16 cellular contexts compared by ENCODE assay signal in genomic region chr6:16336056-16336810, GRCh38.
DNase-seq lines count a peak whose midpoint lies in the region; ATAC-seq and TF ChIP-seq lines count a peak whose summit lies in the region.
"Had no signal": no experiment of that assay in that cellular context is flagged by ENCODE, and none has a peak within 500 bp of the region (broad histone marks: within the 10 kb centered on the region; RNA-seq: fewer than 3 reads in every experiment).

No MANE protein-coding gene starts in this region.

- TF ChIP-seq CTCF in GM12873 (IDR thresholded peaks at IDR 0.05; ENCODE audit: insufficient read depth, low read depth, low read length, missing control alignments), result peak; percentile 33
- TF ChIP-seq CTCF in RWPE1 (conservative IDR thresholded peaks at IDR 0.05; ENCODE audit: low read depth), result no peak

- CTCF ChIA-PET in RWPE1 (lab: Yijun Ruan, JAX), result interaction anchor here (0.6 to 0.9 kb wide), 3 partner anchors 19 to 628 kb away, joined by 3 to 4 read pairs (median 3); no protein-coding TSS in a partner anchor

- ATAC-seq in esophagus mucosa (peak; percentile 32), sciatic nerve (no peak), GM19467 (IDR thresholded peaks at IDR 0.05; ENCODE audit: unreplicated experiment) (no peak), HG02840 (IDR thresholded peaks at IDR 0.05; ENCODE audit: low FRiP score, unreplicated experiment) (no peak)
- ATAC-seq: GM12878 had no signal

- intact Hi-C loops in sciatic nerve (cut with DNase I), result loop anchor here (10.0 kb wide), 1 partner anchor 429 kb away; the partner anchor contains the start of gene ATXN1

- DNase-seq in RWPE1 (ENCODE audit: low spot score), result peak; percentile 20
- DNase-seq in sciatic nerve (ENCODE audit: low spot score), result peak; percentile 51
- DNase-seq in stimulated activated CD4-positive, alpha-beta T cell treated with anti-CD3 and anti-CD28 coated beads, Interleukin-1b, Interleukin-23, amount 100 ng/mL, for 48 hours, result no peak
- DNase-seq: activated CD4-positive, alpha-beta T cell treated with anti-CD3 and anti-CD28 coated beads, Interleukin-2, amount 10 ng/mL, durations not matched to agents 7 days and 5 days; activated naive CD8-positive, alpha-beta T cell treated with anti-CD3 and anti-CD28 coated beads, Interleukin-2, amount 10 ng/mL, durations not matched to agents 7 days and 5 days; NCI-H2029 treated with DMSO at 0.1 percent for 48 hours; NCI-H69; pancreas; small intestine; tibial artery had no signal

- POLR2A ChIA-PET in RWPE1 (lab: Yijun Ruan, JAX; ENCODE audit: low non-redundant PET), result interaction anchor here (0.5 kb wide), 1 partner anchor 366 kb away, joined by 6 read pairs; no protein-coding TSS in a partner anchor

- H3K27ac ChIP-seq in RWPE1, result peak overlapping the region; percentile 54
- H3K27ac ChIP-seq: BLaER1, pancreas had no signal
